In genomic region chr19:12872255-12872654, GRCh38 we compare ENCODE assay signal across 1 cellular context.
TF ChIP-seq lines count a peak whose summit lies in the region.

No MANE protein-coding gene starts in this region.

TF ChIP-seq in GM23338, 12 proteins besides CTCF, POLR2A, EP300 and RAD21 (continued from another document):
- no peak for TF ChIP-seq ZNF462 (CRISPR knock-in tag; IDR thresholded peaks at IDR 0.05)
- TF ChIP-seq, protein P1, sequence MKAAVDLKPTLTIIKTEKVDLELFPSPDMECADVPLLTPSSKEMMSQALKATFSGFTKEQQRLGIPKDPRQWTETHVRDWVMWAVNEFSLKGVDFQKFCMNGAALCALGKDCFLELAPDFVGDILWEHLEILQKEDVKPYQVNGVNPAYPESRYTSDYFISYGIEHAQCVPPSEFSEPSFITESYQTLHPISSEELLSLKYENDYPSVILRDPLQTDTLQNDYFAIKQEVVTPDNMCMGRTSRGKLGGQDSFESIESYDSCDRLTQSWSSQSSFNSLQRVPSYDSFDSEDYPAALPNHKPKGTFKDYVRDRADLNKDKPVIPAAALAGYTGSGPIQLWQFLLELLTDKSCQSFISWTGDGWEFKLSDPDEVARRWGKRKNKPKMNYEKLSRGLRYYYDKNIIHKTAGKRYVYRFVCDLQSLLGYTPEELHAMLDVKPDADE (IDR thresholded peaks at IDR 0.05), result no peak
- no peak for TF ChIP-seq NANOG (IDR thresholded peaks at IDR 0.05; ENCODE audit: borderline replicate concordance)
